ENCODE assay signal across 9 cellular contexts in the genomic region with DNA sequence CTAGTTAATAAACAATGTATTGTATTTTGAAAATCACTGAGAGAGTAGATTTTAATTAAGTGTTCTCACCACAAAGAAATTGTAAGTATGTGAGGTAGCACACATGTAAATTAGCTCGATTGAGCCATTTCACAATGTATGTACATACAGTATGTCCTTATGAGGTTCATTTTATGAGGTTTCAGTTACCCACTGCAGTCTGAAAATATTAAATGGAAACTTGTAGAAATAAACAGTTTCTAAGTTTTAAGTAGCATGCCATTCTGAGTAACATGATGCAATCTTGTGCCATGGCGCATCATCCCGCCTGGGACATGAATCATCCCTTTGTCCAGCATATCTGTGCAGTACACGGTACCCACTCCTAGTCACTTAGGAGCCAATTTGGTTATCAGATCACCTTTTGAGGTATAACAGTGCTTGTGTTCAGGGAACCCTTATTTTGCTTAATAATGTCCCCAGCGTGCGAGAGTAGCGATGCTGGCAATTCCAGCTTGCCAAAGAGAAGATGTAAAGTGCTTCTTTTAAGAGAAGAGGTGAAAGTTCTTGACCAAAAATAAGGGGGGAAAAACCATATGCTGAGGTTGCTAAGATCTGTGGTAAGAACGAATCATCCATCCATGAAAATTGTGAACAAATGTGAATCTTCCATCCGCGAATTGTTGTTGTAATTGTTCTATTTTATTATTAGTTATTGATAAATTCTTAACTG.
DNase-seq lines count a peak whose midpoint lies in the region; ATAC-seq and TF ChIP-seq lines count a peak whose summit lies in the region.
"Had no signal": no experiment of that assay in that cellular context is flagged by ENCODE, and none has a peak within 500 bp of the region (broad histone marks: within the 10 kb centered on the region; RNA-seq: fewer than 3 reads in every experiment).

No MANE protein-coding gene starts in this region.

- no peaks in the 10 kb centered on the region for H3K9me3 Mint-ChIP-seq in type B pancreatic cell

- H3K9me3 ChIP-seq in DOHH2 (ENCODE audit: control insufficient read depth, insufficient read depth, low read length) (no peaks in the 10 kb centered on the region), suprapubic skin (no peaks in the 10 kb centered on the region)

- no peak for TF ChIP-seq CTCF in DOHH2 (IDR thresholded peaks at IDR 0.05; ENCODE audit: low read depth, low read length, poor library complexity, severe bottlenecking)
- TF ChIP-seq CTCF in type B pancreatic cell (conservative IDR thresholded peaks at IDR 0.05): no peak
- no peak for TF ChIP-seq CTCF in suprapubic skin (IDR thresholded peaks at IDR 0.05)

- 85% methylated on average over 10 of the region's 10 CpGs for WGBS in suprapubic skin

- H3K36me3 ChIP-seq in DOHH2 (ENCODE audit: control insufficient read depth, low read length) (peaks cover 79% of the 10 kb centered on the region), suprapubic skin (no peaks in the 10 kb centered on the region)

- DNase-seq in RKO (ENCODE audit: low spot score): peak; percentile 75
- peak; percentile 53 for DNase-seq in astrocyte of the hippocampus (ENCODE audit: low read depth, low spot score)
- DNase-seq in skeletal muscle cell (ENCODE audit: low read depth): peak; percentile 69
- DNase-seq in type B pancreatic cell (ENCODE audit: extremely low spot score, unreplicated experiment): no peak
- no peak for DNase-seq in D341Med (ENCODE audit: low spot score)
- no peak for DNase-seq in suprapubic skin (ENCODE audit: low spot score in 2 of 2)

- TF ChIP-seq POLR2A in suprapubic skin (IDR thresholded peaks at IDR 0.05): no peak

- H3K27ac Mint-ChIP-seq in type B pancreatic cell: no peak overlapping the region

- peak overlapping the region; percentile 71 for H3K27ac ChIP-seq in DOHH2 (ENCODE audit: low read depth, low read length)
- H3K27ac ChIP-seq in suprapubic skin: no peak overlapping the region
- H3K27ac ChIP-seq: parathyroid adenoma had no signal

- no peaks in the 10 kb centered on the region for H3K27me3 Mint-ChIP-seq in type B pancreatic cell

- no peaks in the 10 kb centered on the region for H3K9me2 ChIP-seq in DOHH2 (replicated peaks; ENCODE audit: control insufficient read depth, low read length)

- H3K4me1 ChIP-seq in DOHH2 (ENCODE audit: control insufficient read depth, low read length) (peaks cover 99% of the 10 kb centered on the region), suprapubic skin (peaks cover 20% of the 10 kb centered on the region)

- TF ChIP-seq EP300 in suprapubic skin (IDR thresholded peaks at IDR 0.05): no peak

- peaks cover 92% of the 10 kb centered on the region for H3K79me2 ChIP-seq in DOHH2 (ENCODE audit: control insufficient read depth, low read length)
- H3K79me2 ChIP-seq: parathyroid adenoma had no signal

- H3K4me3 ChIP-seq in DOHH2 (ENCODE audit: low read length): no peak overlapping the region
- H3K4me3 ChIP-seq in skeletal muscle cell (ENCODE audit: low read depth, low read length): no peak overlapping the region
- H3K4me3 ChIP-seq in suprapubic skin: no peak overlapping the region

- H3F3A ChIP-seq in DOHH2 (ENCODE audit: control insufficient read depth, insufficient read depth): peaks cover 15% of the 10 kb centered on the region

- peaks cover 6% of the 10 kb centered on the region for H3K36me3 Mint-ChIP-seq in type B pancreatic cell

- H3K27me3 ChIP-seq in DOHH2 (ENCODE audit: control insufficient read depth, low read length) (no peaks in the 10 kb centered on the region), suprapubic skin (no peaks in the 10 kb centered on the region)

- no peaks in the 10 kb centered on the region for H4K20me1 ChIP-seq in DOHH2 (ENCODE audit: control insufficient read depth, insufficient read depth, low read depth, low read length)

- no peak overlapping the region for H3K4me3 Mint-ChIP-seq in type B pancreatic cell

- H3K4me1 Mint-ChIP-seq in type B pancreatic cell (ENCODE audit: unreplicated experiment): peaks cover 11% of the 10 kb centered on the region

- no peak for ATAC-seq in HG03025 (IDR thresholded peaks at IDR 0.05; ENCODE audit: low FRiP score, unreplicated experiment)

- peak overlapping the region; percentile 63; the same call in 1 of the 2 replicates for H3K4me2 ChIP-seq in DOHH2 (ENCODE audit: low read length)

Comparison
In these comparisons a context has a peak if more than half of its experiments do, and no peak if none do; other contexts are left out.
1. DNase-seq: peak in RKO (single experiment), astrocyte of the hippocampus (single experiment) and skeletal muscle cell (single experiment); none in type B pancreatic cell (single experiment), D341Med (single experiment) and suprapubic skin (0 of 2).